Comparison of ENCODE assay signal across 12 cellular contexts in genomic region chr2:43539991-43540860, GRCh38. TPM values are rescaled to one million over a fixed set of nuclear protein-coding genes. Genes with fewer than 3 reads are reported as not detected.
DNase-seq lines count a peak whose midpoint lies in the region; ATAC-seq and TF ChIP-seq lines count a peak whose summit lies in the region.
"Had no signal": no experiment of that assay in that cellular context is flagged by ENCODE, and none has a peak within 500 bp of the region (broad histone marks: within the 10 kb centered on the region; RNA-seq: fewer than 3 reads in every experiment).

No MANE protein-coding gene starts in this region.

- H3K9me3 Mint-ChIP-seq in CD4-positive, alpha-beta memory T cell: no peaks in the 10 kb centered on the region
- H3K9me3 Mint-ChIP-seq: natural killer cell, T-cell had no signal

- peaks cover 9 to 16% (median 13%) of the 10 kb centered on the region in 4 donors for H3K4me1 Mint-ChIP-seq in CD4-positive, alpha-beta memory T cell

- H3K27ac ChIP-seq in lung (ENCODE audit: low read depth in 1 of 2, low read length in 1 of 2) (no peak overlapping the region), vagina (peak overlapping the region; percentile 64)
- no peak overlapping the region for H3K27ac ChIP-seq in CD4-positive, alpha-beta memory T cell (ENCODE audit: low read depth, low read length)
- H3K27ac ChIP-seq: BLaER1 had no signal

- DNase-seq in SKM-1 treated with dmso at 0.1 percent for 144 hours (lab: John Stamatoyannopoulos, UW; ENCODE audit: unreplicated experiment) (peak; percentile 31), SKM-1 (lab: John Stamatoyannopoulos, UW; ENCODE audit: unreplicated experiment) (no peak), choroid plexus epithelial cell (ENCODE audit: low read depth) (peak; percentile 97), lung (ENCODE audit: low spot score) (peak; percentile 57), vagina (ENCODE audit: extremely low spot score in 2 of 2) (peak in 1 of 2 donors; percentile 99)
- DNase-seq in stimulated activated naive CD4-positive, alpha-beta T cell (lab: John Stamatoyannopoulos, UW): no peak
- DNase-seq in CD4-positive, alpha-beta memory T cell: no peak
- DNase-seq: natural killer cell had no signal

- H3K4me1 ChIP-seq in lung (ENCODE audit: control insufficient read depth in 2 of 2, insufficient read depth in 2 of 2, low read length in 2 of 2) (no peaks in the 10 kb centered on the region), vagina (peaks cover 42% of the 10 kb centered on the region)
- peaks cover 18% of the 10 kb centered on the region for H3K4me1 ChIP-seq in CD4-positive, alpha-beta memory T cell (ENCODE audit: insufficient read depth, low read length)

- H3K27me3 Mint-ChIP-seq in CD4-positive, alpha-beta memory T cell: no peaks in the 10 kb centered on the region
- H3K27me3 Mint-ChIP-seq: brain, T-cell had no signal

- POLR2A ChIA-PET in CD4-positive, alpha-beta memory T cell (lab: Charles Lee; ENCODE audit: partially characterized antibody): interaction anchor here (1.2 kb wide), 1 partner anchor 314 kb away, joined by 3 read pairs; the partner anchor contains the start of gene ZFP36L2

- TF ChIP-seq POLR2A in vagina (IDR thresholded peaks at IDR 0.05): no peak

- peak; percentile 72 for ATAC-seq in lung (ENCODE audit: insufficient read depth, low FRiP score)
- no peak for ATAC-seq in GM18907 (IDR thresholded peaks at IDR 0.05; ENCODE audit: unreplicated experiment)
- ATAC-seq: T-cell had no signal

- H3K4me3 ChIP-seq in choroid plexus epithelial cell (ENCODE audit: low read depth, low read length) (no peak overlapping the region), lung (no peak overlapping the region), vagina (no peak overlapping the region)
- H3K4me3 ChIP-seq in CD4-positive, alpha-beta memory T cell (ENCODE audit: low read length in 2 of 2): no peak overlapping the region
- H3K4me3 ChIP-seq: BLaER1 had no signal

- H3K36me3 Mint-ChIP-seq in CD4-positive, alpha-beta memory T cell: peaks cover 24 to 25% of the 10 kb centered on the region in 2 donors
- H3K36me3 Mint-ChIP-seq: natural killer cell had no signal

- no peak overlapping the region for H3K4me3 Mint-ChIP-seq in CD4-positive, alpha-beta memory T cell
- H3K4me3 Mint-ChIP-seq: brain, natural killer cell, T-cell had no signal

- H3K27me3 ChIP-seq in lung (ENCODE audit: control insufficient read depth, insufficient read depth) (no peaks in the 10 kb centered on the region), vagina (no peaks in the 10 kb centered on the region)
- no peaks in the 10 kb centered on the region for H3K27me3 ChIP-seq in CD4-positive, alpha-beta memory T cell (ENCODE audit: insufficient read depth, low read length)
- H3K27me3 ChIP-seq: BLaER1 had no signal

- intact Hi-C loops in vagina (cut with DNase I): no loop called here
- intact Hi-C loops in CD4-positive, alpha-beta memory T cell (cut with micrococcal nuclease): no loop called here

- peak overlapping the region in 1 of 7 donors; percentile 53 for H3K27ac Mint-ChIP-seq in CD4-positive, alpha-beta memory T cell
- H3K27ac Mint-ChIP-seq: natural killer cell, T-cell had no signal

- 35 to 53% methylated on average over 4 of the region's 4 CpGs for WGBS in lung, 2 donors

- H3K36me3 ChIP-seq in lung (ENCODE audit: control insufficient read depth in 2 of 2, insufficient read depth in 2 of 2, low read length in 2 of 2): peaks cover 0 to 5% of the 10 kb centered on the region in 2 donors
- no peaks in the 10 kb centered on the region for H3K36me3 ChIP-seq in vagina
- H3K36me3 ChIP-seq in CD4-positive, alpha-beta memory T cell (ENCODE audit: insufficient read depth, low read length): no peaks in the 10 kb centered on the region

- CTCF ChIA-PET in CD4-positive, alpha-beta memory T cell (lab: Charles Lee; ENCODE audit: partially characterized antibody): interaction anchor here (0.6 to 6.3 kb wide), 6 partner anchors 37 to 593 kb away, joined by 3 to 48 read pairs (median 10); no protein-coding TSS in a partner anchor

- H3K9me3 ChIP-seq in lung (ENCODE audit: control insufficient read depth in 2 of 2, insufficient read depth in 1 of 2, low read length in 1 of 2) (no peaks in the 10 kb centered on the region), vagina (no peaks in the 10 kb centered on the region)
- H3K9me3 ChIP-seq in CD4-positive, alpha-beta memory T cell (ENCODE audit: control insufficient read depth in 1 of 2, low read length in 2 of 2): no peaks in the 10 kb centered on the region
- H3K9me3 ChIP-seq: BLaER1 had no signal

- TF ChIP-seq CTCF in choroid plexus epithelial cell (conservative IDR thresholded peaks at IDR 0.05; ENCODE audit: low read depth, low read length) (no peak), lung (IDR thresholded peaks at IDR 0.05; ENCODE audit: control extremely low read depth, extremely low read depth) (no peak), vagina (IDR thresholded peaks at IDR 0.05) (peak in 1 of 3 experiments; percentile 5)

RNA-seq across cellular contexts. Expression of gene THADA, which starts 55.6 kb away (rescaled TPM):
- total RNA-seq in lung: 10 to 100 TPM; 35.9 to 72.5 TPM
- polyA plus RNA-seq in lung: 10 to 100 TPM; 11.3 to 14.5 TPM
- 32.2 TPM for total RNA-seq in vagina
- 10 to 100 TPM; 42.1 to 44.8 TPM for total RNA-seq in CD4-positive, alpha-beta memory T cell
- polyA plus RNA-seq in CD4-positive, alpha-beta memory T cell: 10 to 100 TPM; 20.3 to 23.4 TPM

Comparison
In these comparisons a context has a peak if more than half of its experiments do, and no peak if none do; other contexts are left out.
1. DNase-seq: peak in SKM-1 treated with dmso at 0.1 percent for 144 hours (single experiment), choroid plexus epithelial cell (single experiment) and lung (single experiment); none in SKM-1 (single experiment), stimulated activated naive CD4-positive, alpha-beta T cell (0 of 6) and CD4-positive, alpha-beta memory T cell (0 of 5).